24 cellular contexts compared by ENCODE assay signal in the genomic region with DNA sequence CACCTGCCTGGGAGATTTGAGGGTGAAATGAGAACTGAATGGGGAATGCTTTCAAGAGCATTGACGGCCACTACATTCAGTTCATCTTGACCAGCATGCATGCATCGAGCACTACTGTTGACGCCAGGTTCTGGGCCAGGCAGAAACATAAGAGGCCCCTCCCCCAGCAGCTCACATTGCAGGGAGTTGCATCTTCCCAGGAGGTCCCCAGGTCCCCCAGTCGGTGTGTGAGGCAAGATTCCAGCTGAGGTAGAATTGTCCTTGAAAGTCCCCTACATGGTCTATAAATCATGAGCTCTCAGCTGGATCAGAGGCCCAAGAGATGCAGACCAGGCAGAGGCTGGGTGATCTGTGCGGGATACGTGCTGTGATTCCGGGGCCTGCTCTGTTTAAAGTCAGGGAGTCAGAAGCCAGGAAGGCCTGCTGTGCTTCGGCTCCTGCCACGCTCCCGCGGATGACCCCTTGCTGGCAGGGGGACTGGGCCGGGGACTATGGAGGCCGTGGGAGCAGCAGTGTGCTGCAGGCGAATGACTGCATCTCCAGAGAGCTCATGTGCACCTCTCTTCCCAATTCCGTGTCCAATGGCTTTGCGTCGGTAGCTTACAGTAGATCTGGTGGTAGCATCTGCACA.
"Had no signal": no experiment of that assay in that cellular context is flagged by ENCODE, and none has a peak within 500 bp of the region (broad histone marks: within the 10 kb centered on the region; RNA-seq: fewer than 3 reads in every experiment).

No MANE protein-coding gene starts in this region.

- FAIRE-seq: frontal cortex, urothelium cell line had no signal

- H3K9me3 Mint-ChIP-seq: activated CD4-positive, alpha-beta T cell treated with anti-CD3 and anti-CD28 coated beads, Interleukin-2, amount 10 ng/mL, durations not matched to agents 24 days and 14 days; activated naive CD8-positive, alpha-beta T cell treated with anti-CD3 and anti-CD28 coated beads, Interleukin-2, amount 10 ng/mL, durations not matched to agents 7 days and 5 days; activated T-cell treated with anti-CD3 and anti-CD28 coated beads, Interleukin-2, amount 50 U/mL, for 72 hours; effector memory CD8-positive, alpha-beta T cell; memory B cell; nephron; stimulated activated effector memory CD8-positive, alpha-beta T cell treated with anti-CD3 and anti-CD28 coated beads, Interleukin-12 subunit alpha, Interleukin-12 subunit beta, amount 100 ng/mL, for 72 hours; T-helper 2 cell treated with Interferon-gamma antibody and Interleukin-4, amounts not matched to agents 5 μg/mL and 100 μg/mL, for 36 hours had no signal

- H3K4me3 Mint-ChIP-seq: activated CD4-positive, alpha-beta T cell treated with anti-CD3 and anti-CD28 coated beads, Interleukin-2, amount 10 ng/mL, durations not matched to agents 24 days and 14 days; activated CD8-positive, alpha-beta T cell treated with anti-CD3 and anti-CD28 coated beads, Interleukin-2, amount 10 ng/mL, durations not matched to agents 7 days and 5 days; activated naive CD8-positive, alpha-beta T cell treated with anti-CD3 and anti-CD28 coated beads, Interleukin-2, amount 10 ng/mL, durations not matched to agents 7 days and 5 days; activated T-cell treated with anti-CD3 and anti-CD28 coated beads, Interleukin-2, amount 50 U/mL, for 72 hours; effector memory CD8-positive, alpha-beta T cell; nephron; stimulated activated effector memory CD8-positive, alpha-beta T cell treated with anti-CD3 and anti-CD28 coated beads, Interleukin-12 subunit alpha, Interleukin-12 subunit beta, amount 100 ng/mL, for 72 hours; T-helper 2 cell treated with Interferon-gamma antibody and Interleukin-4, amounts not matched to agents 5 μg/mL and 100 μg/mL, for 36 hours had no signal

- H3K27me3 ChIP-seq: brain microvascular endothelial cell, thyroid gland had no signal

- H3K9me3 ChIP-seq: prostate gland, thyroid gland had no signal

- H3K27ac ChIP-seq: brain microvascular endothelial cell, epithelial cell of prostate, prostate gland had no signal

- H3K36me3 Mint-ChIP-seq: stimulated activated effector memory CD8-positive, alpha-beta T cell treated with anti-CD3 and anti-CD28 coated beads, Interleukin-12 subunit alpha, Interleukin-12 subunit beta, amount 100 ng/mL, for 72 hours had no signal

- H3K4me3 ChIP-seq: prostate gland, thyroid gland had no signal

- H3K27ac Mint-ChIP-seq: activated CD4-positive, alpha-beta T cell treated with anti-CD3 and anti-CD28 coated beads, Interleukin-2, amount 10 ng/mL, durations not matched to agents 24 days and 14 days; activated CD8-positive, alpha-beta T cell treated with anti-CD3 and anti-CD28 coated beads, Interleukin-2, amount 10 ng/mL, durations not matched to agents 7 days and 5 days; activated naive CD8-positive, alpha-beta T cell treated with anti-CD3 and anti-CD28 coated beads, Interleukin-2, amount 10 ng/mL, durations not matched to agents 7 days and 5 days; activated T-cell treated with anti-CD3 and anti-CD28 coated beads, Interleukin-2, amount 50 U/mL, for 72 hours; memory B cell; stimulated activated effector memory CD8-positive, alpha-beta T cell treated with anti-CD3 and anti-CD28 coated beads, Interleukin-12 subunit alpha, Interleukin-12 subunit beta, amount 100 ng/mL, for 72 hours; T-helper 2 cell treated with Interferon-gamma antibody and Interleukin-4, amounts not matched to agents 5 μg/mL and 100 μg/mL, for 36 hours had no signal

- H3K4me1 ChIP-seq: prostate gland had no signal

- DNase-seq: activated CD4-positive, alpha-beta T cell treated with anti-CD3 and anti-CD28 coated beads, Interleukin-2, amount 10 ng/mL, durations not matched to agents 24 days and 14 days; activated CD4-positive, CD25-positive, alpha-beta regulatory T cell; activated CD8-positive, alpha-beta memory T cell treated with anti-CD3 and anti-CD28 coated beads, Interleukin-2, amount 50 U/mL, for 4 hours; activated CD8-positive, alpha-beta T cell treated with anti-CD3 and anti-CD28 coated beads, Interleukin-2, amount 10 ng/mL, durations not matched to agents 7 days and 5 days; activated gamma-delta T cell; activated naive CD8-positive, alpha-beta T cell treated with anti-CD3 and anti-CD28 coated beads, Interleukin-2, amount 10 ng/mL, durations not matched to agents 7 days and 5 days; activated T-cell treated with anti-CD3 and anti-CD28 coated beads, Interleukin-2, amount 50 U/mL, for 72 hours; anterior cingulate cortex; brain microvascular endothelial cell; cerebellar nuclear complex; dermis blood vessel endothelial cell; effector memory CD8-positive, alpha-beta T cell; head of caudate nucleus; left colon; SW 1271; thyroid gland had no signal

- H3K27me3 Mint-ChIP-seq: activated CD4-positive, alpha-beta T cell treated with anti-CD3 and anti-CD28 coated beads, Interleukin-2, amount 10 ng/mL, durations not matched to agents 24 days and 14 days; activated naive CD8-positive, alpha-beta T cell treated with anti-CD3 and anti-CD28 coated beads, Interleukin-2, amount 10 ng/mL, durations not matched to agents 7 days and 5 days; effector memory CD8-positive, alpha-beta T cell; memory B cell had no signal

- H3K36me3 ChIP-seq: brain microvascular endothelial cell, prostate gland had no signal

- ATAC-seq: activated CD8-positive, alpha-beta T cell treated with anti-CD3 and anti-CD28 coated beads, Interleukin-2, amount 10 ng/mL, durations not matched to agents 7 days and 5 days; activated T-cell treated with anti-CD3 and anti-CD28 coated beads, Interleukin-2, amount 50 U/mL, for 72 hours; effector memory CD8-positive, alpha-beta T cell; left colon; stimulated activated effector memory CD8-positive, alpha-beta T cell treated with anti-CD3 and anti-CD28 coated beads, Interleukin-12 subunit alpha, Interleukin-12 subunit beta, amount 100 ng/mL, for 72 hours had no signal
